Comparison of ENCODE assay signal across 9 cellular contexts in genomic region chr9:37290881-37291485, GRCh38.
A peak's percentile ranks its signal among the peaks of the same experiment; 100 is the strongest.
DNase-seq lines count a peak whose midpoint lies in the region; ATAC-seq, FAIRE-seq and TF ChIP-seq lines count a peak whose summit lies in the region.
"Had no signal": no experiment of that assay in that cellular context is flagged by ENCODE, and none has a peak within 500 bp of the region (broad histone marks: within the 10 kb centered on the region; RNA-seq: fewer than 3 reads in every experiment).

No MANE protein-coding gene starts in this region.

- H3K9me1 ChIP-seq in K562 (ENCODE audit: control insufficient read depth, insufficient read depth, low read length) = no peaks in the 10 kb centered on the region

- TF ChIP-seq POLR2A in GM18505 (IDR thresholded peaks at IDR 0.05; ENCODE audit: borderline replicate concordance, extremely low read depth, insufficient read depth, insufficient read length) (peak; percentile 9), K562 (conservative IDR thresholded peaks at IDR 0.05) (no peak), uterus (IDR thresholded peaks at IDR 0.05) (no peak)

- H3K27me3 ChIP-seq in K562 (ENCODE audit: control insufficient read depth in 2 of 2, insufficient read depth in 2 of 2, low read length in 2 of 2) = no peaks in the 10 kb centered on the region
- H3K27me3 ChIP-seq in uterus = no peaks in the 10 kb centered on the region

- TF ChIP-seq EP300 in K562 (IDR thresholded peaks at IDR 0.05; ENCODE audit: low read length) = peak; percentile 68

- TF ChIP-seq CTCF in K562 (IDR thresholded peaks at IDR 0.05 in 2 of 3, conservative IDR thresholded peaks at IDR 0.05 in 1 of 3; ENCODE audit: insufficient read depth in 2 of 3, low read depth in 1 of 3, low read length in 3 of 3) (no peak), uterus (IDR thresholded peaks at IDR 0.05) (no peak)

- intact Hi-C loops in K562 (cut with micrococcal nuclease) (loop anchor here (10.0 kb wide), 1 partner anchor 166 kb away; the partner anchor contains the start of gene ZCCHC7), uterus (cut with DNase I; ENCODE audit: low total_unique reads) (no loop called here)

- 32% methylated on average over 2 of the region's 2 CpGs for WGBS in K562 (ENCODE audit: insufficient coverage, low coverage, missing lambda C conversion rate)

- CTCF ChIA-PET in K562 (lab: Yijun Ruan, JAX; ENCODE audit: low intra/inter-chr PET ratio) = interaction anchor here (0.6 kb wide), 1 partner anchor 732 kb away, joined by 3 read pairs; no protein-coding TSS in a partner anchor

- no peak overlapping the region for H3K9ac ChIP-seq in K562 (ENCODE audit: insufficient read depth in 1 of 2, low read depth in 2 of 2, low read length in 2 of 2)
- H3K9ac ChIP-seq: parathyroid adenoma had no signal

- no peak overlapping the region for H2AFZ ChIP-seq in K562 (ENCODE audit: low read depth, low read length)
- H2AFZ ChIP-seq: parathyroid adenoma had no signal

- H3K27ac ChIP-seq in K562 (ENCODE audit: extremely low read depth, low read depth, low read length) (peak overlapping the region; percentile 20; the same call in 1 of the 3 replicates), uterus (no peak overlapping the region)
- H3K27ac ChIP-seq: parathyroid adenoma had no signal

- no peaks in the 10 kb centered on the region for H4K20me1 ChIP-seq in K562 (replicated peaks; ENCODE audit: control insufficient read depth, insufficient read depth, low read length)

- peaks cover 0 to 23% of the 10 kb centered on the region in 2 experiments; a peak in 4 of 5 replicates for H3K4me1 ChIP-seq in K562 (replicated peaks in 1 of 2; ENCODE audit: control insufficient read depth in 2 of 2, insufficient read depth in 2 of 2, low read length in 2 of 2)
- H3K4me1 ChIP-seq in uterus = no peaks in the 10 kb centered on the region
- H3K4me1 ChIP-seq: parathyroid adenoma had no signal

- no TSS peak for BruUV-seq in K562 (replicated peaks; lab: Mats Ljungman, UMichigan)

- H3K79me2 ChIP-seq in K562 (ENCODE audit: control insufficient read depth, insufficient read depth, low read length) = peaks cover 77% of the 10 kb centered on the region
- H3K79me2 ChIP-seq: parathyroid adenoma had no signal

- POLR2A ChIA-PET in K562 (lab: Yijun Ruan, JAX) = no interaction called here

- no peak overlapping the region for H3K4me3 ChIP-seq in K562
- H3K4me3 ChIP-seq in skeletal muscle cell (ENCODE audit: low read depth, low read length) = no peak overlapping the region
- no peak overlapping the region for H3K4me3 ChIP-seq in uterus

- H3K4me2 ChIP-seq in K562 (ENCODE audit: insufficient read depth, low read length) = peak overlapping the region; percentile 23; the same call in 1 of the 2 replicates

- no peak for ATAC-seq in GM18505 (IDR thresholded peaks at IDR 0.05; ENCODE audit: unreplicated experiment)
- peak; percentile 62 for ATAC-seq in K562
- no peak for ATAC-seq in HG02870 (IDR thresholded peaks at IDR 0.05; ENCODE audit: unreplicated experiment)

- H3K9me3 ChIP-seq in K562 (replicated peaks; ENCODE audit: control insufficient read depth, insufficient read depth, low read depth, low read length) (no peaks in the 10 kb centered on the region), uterus (no peaks in the 10 kb centered on the region)

- DNase-seq in NCI-H460 (ENCODE audit: extremely low read depth, low read depth) = peak; percentile 30
- no peak for DNase-seq in K562 (ENCODE audit: extremely low read depth in 1 of 4, low spot score in 3 of 4)
- DNase-seq in skeletal muscle cell (ENCODE audit: low read depth) = peak; percentile 69
- no peak for DNase-seq in uterus
- DNase-seq in NCI-H2196 treated with DMSO at 0.1 percent for 48 hours (lab: John Stamatoyannopoulos, UW; ENCODE audit: unreplicated experiment) = no peak
- DNase-seq: NCI-H526 treated with DMSO at 0.1 percent for 48 hours had no signal

- in situ Hi-C loops in K562 (cut with MboI) = no loop called here

- TF ChIP-seq RAD21 in K562 (CRISPR knock-in tag; conservative IDR thresholded peaks at IDR 0.05 in 1 of 2, IDR thresholded peaks at IDR 0.05 in 1 of 2) = no peak

- peaks cover 3% of the 10 kb centered on the region; the same call in 1 of the 3 replicates for H3K36me3 ChIP-seq in K562 (ENCODE audit: control insufficient read depth, insufficient read depth, low read length)
- no peaks in the 10 kb centered on the region for H3K36me3 ChIP-seq in uterus

- FAIRE-seq in K562 (lab: Jason Lieb, UNC) = no peak

TF ChIP-seq in K562, 482 proteins besides CTCF, POLR2A, EP300 and RAD21 (continues in another document):
- peak; percentile 32; the same call in 1 of the 2 replicates for TF ChIP-seq MGA (IDR thresholded peaks at IDR 0.05)
- TF ChIP-seq ZNF696 (CRISPR knock-in tag; conservative IDR thresholded peaks at IDR 0.05) = no peak

Comparison
In these comparisons a context has a peak if more than half of its experiments do, and no peak if none do; other contexts are left out.
1. DNase-seq: peak in NCI-H460 (single experiment) and skeletal muscle cell (single experiment); none in K562 (0 of 4), uterus (0 of 2) and NCI-H2196 treated with DMSO at 0.1 percent for 48 hours (single experiment).